Comparison of ENCODE assay signal across 1 cellular context in genomic region chr2:108616290-108616689, GRCh38.
TF ChIP-seq lines count a peak whose summit lies in the region.

No MANE protein-coding gene starts in this region.

TF ChIP-seq in HCT116, 20 proteins besides CTCF, POLR2A, EP300 and RAD21 (continued from another document):
- TF ChIP-seq ELF1 (IDR thresholded peaks at IDR 0.05; ENCODE audit: borderline replicate concordance, low read depth) (no peak), EGR1 (IDR thresholded peaks at IDR 0.05; ENCODE audit: low read depth) (no peak), SRF (IDR thresholded peaks at IDR 0.05; ENCODE audit: low read depth) (no peak), CEBPB (IDR thresholded peaks at IDR 0.05; ENCODE audit: low read depth) (no peak), REST (IDR thresholded peaks at IDR 0.05; ENCODE audit: low read depth) (no peak), CBX3 (IDR thresholded peaks at IDR 0.05; ENCODE audit: low read depth) (no peak), EZH2 (IDR thresholded peaks at IDR 0.05) (no peak), JUND (IDR thresholded peaks at IDR 0.05) (no peak), ZNF274 (IDR thresholded peaks at IDR 0.05; ENCODE audit: low read depth, low read length) (no peak), SP1 (IDR thresholded peaks at IDR 0.05; ENCODE audit: low read depth) (no peak), ZFX (IDR thresholded peaks at IDR 0.05) (no peak), ZBTB33 (IDR thresholded peaks at IDR 0.05; ENCODE audit: extremely low read depth, insufficient replicate concordance, low read length) (no peak), EZH2phosphoT487 (IDR thresholded peaks at IDR 0.05; ENCODE audit: borderline replicate concordance) (no peak), TCF7L2 (IDR thresholded peaks at IDR 0.05; ENCODE audit: borderline replicate concordance, extremely low read depth, insufficient read depth, insufficient read length) (no peak), POLR2AphosphoS5 (IDR thresholded peaks at IDR 0.05; ENCODE audit: low read depth, low read length) (no peak), YY1 (IDR thresholded peaks at IDR 0.05; ENCODE audit: extremely low read depth, insufficient replicate concordance, low read depth, low read length) (no peak)
- TF ChIP-seq, protein P1, sequence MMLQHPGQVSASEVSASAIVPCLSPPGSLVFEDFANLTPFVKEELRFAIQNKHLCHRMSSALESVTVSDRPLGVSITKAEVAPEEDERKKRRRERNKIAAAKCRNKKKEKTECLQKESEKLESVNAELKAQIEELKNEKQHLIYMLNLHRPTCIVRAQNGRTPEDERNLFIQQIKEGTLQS (IDR thresholded peaks at IDR 0.05), result no peak
